In genomic region chr7:149713731-149714068, GRCh38 we compare ENCODE assay signal across 9 cellular contexts. TPM values are rescaled to one million over a fixed set of nuclear protein-coding genes. Genes with fewer than 3 reads are reported as not detected.
DNase-seq lines count a peak whose midpoint lies in the region; ATAC-seq and TF ChIP-seq lines count a peak whose summit lies in the region.
"Had no signal": no experiment of that assay in that cellular context is flagged by ENCODE, and none has a peak within 500 bp of the region (broad histone marks: within the 10 kb centered on the region; RNA-seq: fewer than 3 reads in every experiment).

No MANE protein-coding gene starts in this region.

- TF ChIP-seq POLR2A in breast epithelium (IDR thresholded peaks at IDR 0.05) (no peak), tibial nerve (IDR thresholded peaks at IDR 0.05) (no peak), thyroid gland (IDR thresholded peaks at IDR 0.05) (no peak)

- peak overlapping the region; percentile 83 for H3K4me3 Mint-ChIP-seq in activated naive CD4-positive, alpha-beta T cell treated with anti-CD3 and anti-CD28 coated beads, Interleukin-2, amount 50 U/mL, for 24 hours
- H3K4me3 Mint-ChIP-seq in naive B cell: peak overlapping the region; percentile 56 to 93 (median 82)

- peaks cover 10% of the 10 kb centered on the region for H3K9me3 Mint-ChIP-seq in activated naive CD4-positive, alpha-beta T cell treated with anti-CD3 and anti-CD28 coated beads, Interleukin-2, amount 50 U/mL, for 24 hours
- H3K9me3 Mint-ChIP-seq in activated naive CD4-positive, alpha-beta T cell treated with anti-CD3 and anti-CD28 coated beads, Interleukin-2, amount 50 U/mL, for 72 hours: peaks cover 13 to 20% of the 10 kb centered on the region in 2 donors
- H3K9me3 Mint-ChIP-seq in naive B cell: peaks cover 7 to 28% (median 23%) of the 10 kb centered on the region in 7 donors

- no peaks in the 10 kb centered on the region for H3K27me3 Mint-ChIP-seq in activated naive CD4-positive, alpha-beta T cell treated with anti-CD3 and anti-CD28 coated beads, Interleukin-2, amount 50 U/mL, for 24 hours
- H3K27me3 Mint-ChIP-seq in naive B cell: no peaks in the 10 kb centered on the region

- no peak overlapping the region for H3K27ac ChIP-seq in breast epithelium
- H3K27ac ChIP-seq in tibial nerve: no peak overlapping the region
- no peak overlapping the region for H3K27ac ChIP-seq in thyroid gland

- TF ChIP-seq CTCF in breast epithelium (IDR thresholded peaks at IDR 0.05) (no peak), tibial nerve (IDR thresholded peaks at IDR 0.05) (no peak), thyroid gland (IDR thresholded peaks at IDR 0.05) (no peak)

- no peak for ATAC-seq in activated naive CD4-positive, alpha-beta T cell treated with anti-CD3 and anti-CD28 coated beads, Interleukin-2, amount 50 U/mL, for 72 hours
- no peak for ATAC-seq in naive B cell (ENCODE audit: low read depth in 2 of 2)
- ATAC-seq in HG03378 (IDR thresholded peaks at IDR 0.05; ENCODE audit: unreplicated experiment): no peak

- no peaks in the 10 kb centered on the region for H3K36me3 ChIP-seq in breast epithelium
- no peaks in the 10 kb centered on the region for H3K36me3 ChIP-seq in tibial nerve
- no peaks in the 10 kb centered on the region for H3K36me3 ChIP-seq in thyroid gland

- peaks cover 22% of the 10 kb centered on the region for H3K4me1 Mint-ChIP-seq in activated naive CD4-positive, alpha-beta T cell treated with anti-CD3 and anti-CD28 coated beads, Interleukin-2, amount 50 U/mL, for 24 hours
- peaks cover 16 to 24% (median 16%) of the 10 kb centered on the region in 3 donors for H3K4me1 Mint-ChIP-seq in naive B cell

- peaks cover 6% of the 10 kb centered on the region for H3K36me3 Mint-ChIP-seq in activated naive CD4-positive, alpha-beta T cell treated with anti-CD3 and anti-CD28 coated beads, Interleukin-2, amount 50 U/mL, for 24 hours
- H3K36me3 Mint-ChIP-seq in activated naive CD4-positive, alpha-beta T cell treated with anti-CD3 and anti-CD28 coated beads, Interleukin-2, amount 50 U/mL, for 72 hours: peaks cover 14 to 25% of the 10 kb centered on the region in 2 donors
- peaks cover 6 to 16% of the 10 kb centered on the region in 2 donors for H3K36me3 Mint-ChIP-seq in naive B cell

- TF ChIP-seq EP300 in tibial nerve (IDR thresholded peaks at IDR 0.05): no peak

- 68 to 76% methylated on average over 16 to 21 of the region's 26 CpGs for WGBS in tibial nerve, 2 donors
- WGBS in thyroid gland, 2 donors: 59 to 77% methylated on average over 22 to 23 of the region's 26 CpGs

- intact Hi-C loops in breast epithelium (cut with DNase I; ENCODE audit: low total_unique reads) (no loop called here), thyroid gland (cut with DNase I) (no loop called here)

- no peak overlapping the region for H3K27ac Mint-ChIP-seq in activated naive CD4-positive, alpha-beta T cell treated with anti-CD3 and anti-CD28 coated beads, Interleukin-2, amount 50 U/mL, for 24 hours
- H3K27ac Mint-ChIP-seq in activated naive CD4-positive, alpha-beta T cell treated with anti-CD3 and anti-CD28 coated beads, Interleukin-2, amount 50 U/mL, for 72 hours: peak overlapping the region in 1 of 2 donors; percentile 48
- H3K27ac Mint-ChIP-seq in naive B cell: peak overlapping the region in 1 of 6 donors; percentile 62

- H3K9me3 ChIP-seq in breast epithelium (peaks cover 16 to 22% of the 10 kb centered on the region in 2 donors), tibial nerve (peaks cover 0 to 22% (median 11%) of the 10 kb centered on the region in 4 donors), thyroid gland (no peaks in the 10 kb centered on the region)

- H3K4me1 ChIP-seq in breast epithelium (peaks cover 0 to 6% of the 10 kb centered on the region in 2 donors), tibial nerve (peaks cover 0 to 31% (median 8%) of the 10 kb centered on the region in 4 donors), thyroid gland (peaks cover 15 to 22% of the 10 kb centered on the region in 2 donors)

- no peaks in the 10 kb centered on the region for H3K27me3 ChIP-seq in breast epithelium
- no peaks in the 10 kb centered on the region for H3K27me3 ChIP-seq in tibial nerve
- H3K27me3 ChIP-seq in thyroid gland: no peaks in the 10 kb centered on the region

- H3K4me3 ChIP-seq in breast epithelium (peak overlapping the region; percentile 47 to 89 (median 68)), tibial nerve (peak overlapping the region in 3 of 4 donors; percentile 59 to 72 (median 66)), thyroid gland (replicated peaks in 1 of 3) (peak overlapping the region in 1 of 3 donors; percentile 64)

- no peak for DNase-seq in activated naive CD4-positive, alpha-beta T cell treated with anti-CD3 and anti-CD28 coated beads, Interleukin-2, amount 50 U/mL, for 72 hours (ENCODE audit: low spot score in 2 of 2)
- no peak for DNase-seq in breast epithelium (ENCODE audit: low spot score in 2 of 2)
- no peak for DNase-seq in naive B cell
- peak in 1 of 2 donors; percentile 2 for DNase-seq in tibial nerve (ENCODE audit: low spot score in 2 of 2)
- DNase-seq in thyroid gland: no peak
- no peak for DNase-seq in amniotic stem cell (lab: John Stamatoyannopoulos, UW)
- DNase-seq: Kasumi-1 had no signal

RNA-seq across cellular contexts. Expression of gene ZNF467, which starts 59.7 kb away (rescaled TPM):
- total RNA-seq in activated naive CD4-positive, alpha-beta T cell treated with anti-CD3 and anti-CD28 coated beads, Interleukin-2, amount 50 U/mL, for 72 hours: under 1 TPM; 0.23 to 0.25 TPM
- total RNA-seq in breast epithelium: 1 to 10 TPM; 5.0 to 6.3 (median 5.9) TPM
- polyA plus RNA-seq in naive B cell (ENCODE audit: low read depth in 6 of 6): 1 to 10 TPM in 1 of 6 donors, under 1 TPM in 3, not detected in 2; 0.15 to 1.2 (median 0.46) TPM
- total RNA-seq in tibial nerve: 10 to 100 TPM in 1 of 4 donors, 1 to 10 TPM in 3; 3.3 to 15.9 (median 5.5) TPM
- total RNA-seq in thyroid gland: 10 to 100 TPM; 11.8 to 18.8 (median 15.5) TPM
